ENCODE assay signal across 24 cellular contexts in genomic region chr20:46311039-46311650, GRCh38. TPM values are rescaled to one million over a fixed set of nuclear protein-coding genes. Genes with fewer than 3 reads are reported as not detected.
DNase-seq lines count a peak whose midpoint lies in the region; TF ChIP-seq lines count a peak whose summit lies in the region.
"Had no signal": no experiment of that assay in that cellular context is flagged by ENCODE, and none has a peak within 500 bp of the region (broad histone marks: within the 10 kb centered on the region; RNA-seq: fewer than 3 reads in every experiment).

No MANE protein-coding gene starts in this region.

- H3K27ac ChIP-seq in breast epithelium (no peak overlapping the region), adrenal gland (no peak overlapping the region)
- H3K27ac ChIP-seq: esophagus muscularis mucosa, Peyer's patch, SJSA1, skin epidermis, tibial artery had no signal

- DNase-seq in MCF 10A (ENCODE audit: unreplicated experiment) (peak; percentile 60), breast epithelium (ENCODE audit: low spot score in 2 of 2) (no peak), RPMI7951 (ENCODE audit: low read depth) (peak; percentile 42), foreskin fibroblast (peak; percentile 13 to 60), adrenal gland (no peak), NOMO-1 treated with DMSO at 0.1 percent for 48 hours (lab: John Stamatoyannopoulos, UW; ENCODE audit: unreplicated experiment) (no peak), NK-92 (lab: John Stamatoyannopoulos, UW; ENCODE audit: unreplicated experiment) (no peak), HEK293T (ENCODE audit: extremely low spot score) (no peak)
- DNase-seq: activated CD4-positive, alpha-beta T cell treated with anti-CD3 and anti-CD28 coated beads, Interleukin-2, amount 50 U/mL, for 4 hours; activated gamma-delta T cell treated with Interleukin-2 at 50 U/mL for 16 hours; amniotic stem cell; GDM1; nephron progenitor cell; Peyer's patch; stimulated activated CD4-positive, alpha-beta T cell treated with anti-CD3 and anti-CD28 coated beads, Interleukin-2, amount 100 ng/mL, for 48 hours; stimulated activated naive CD8-positive, alpha-beta T cell treated with anti-CD3 and anti-CD28 coated beads, Interleukin-15, Interleukin-2, amounts not matched to agents 100 U/mL and 50 U/mL, for 24 hours; T-helper 17 cell; tibial artery had no signal

- 9 to 26% (median 24%) methylated on average over 5 of the region's 5 CpGs for WGBS in adrenal gland, 4 donors

- POLR2A ChIA-PET in MCF 10A (lab: Yijun Ruan, JAX) (interaction anchor here (1.4 kb wide), 1 partner anchor 53 kb away, joined by 4 read pairs; no protein-coding TSS in a partner anchor), HEK293T (lab: Yijun Ruan, JAX) (no interaction called here)

- TF ChIP-seq CTCF in MCF 10A (IDR thresholded peaks at IDR 0.05; ENCODE audit: unreplicated experiment) (no peak), breast epithelium (IDR thresholded peaks at IDR 0.05) (no peak), foreskin fibroblast (IDR thresholded peaks at IDR 0.05; ENCODE audit: low read depth, low read length) (no peak), adrenal gland (IDR thresholded peaks at IDR 0.05) (no peak)

- H3K9me3 Mint-ChIP-seq in MCF 10A (ENCODE audit: unreplicated experiment), result no peaks in the 10 kb centered on the region
- H3K9me3 Mint-ChIP-seq: nephron progenitor cell had no signal

- peaks cover 83% of the 10 kb centered on the region for H3K27me3 Mint-ChIP-seq in MCF 10A (ENCODE audit: insufficient read depth, unreplicated experiment)

- peaks cover 13% of the 10 kb centered on the region for H3K4me1 Mint-ChIP-seq in MCF 10A (ENCODE audit: insufficient read depth, unreplicated experiment)

- no TSS peak for BruUV-seq in MCF 10A (replicated peaks; lab: Mats Ljungman, UMichigan)

- H3K4me3 Mint-ChIP-seq in MCF 10A (ENCODE audit: unreplicated experiment), result no peak overlapping the region

- intact Hi-C loops in MCF 10A (cut with micrococcal nuclease) (no loop called here), breast epithelium (cut with DNase I; ENCODE audit: low total_unique reads) (no loop called here), adrenal gland (cut with DNase I) (no loop called here)

- TF ChIP-seq POLR2A in breast epithelium (IDR thresholded peaks at IDR 0.05), result no peak
- no peak for TF ChIP-seq POLR2A in adrenal gland (IDR thresholded peaks at IDR 0.05)

- no peaks in the 10 kb centered on the region for H3K36me3 Mint-ChIP-seq in MCF 10A (ENCODE audit: insufficient read depth, unreplicated experiment)

- no peaks in the 10 kb centered on the region for H3K9me3 ChIP-seq in breast epithelium
- no peaks in the 10 kb centered on the region for H3K9me3 ChIP-seq in adrenal gland (replicated peaks in 1 of 3)
- H3K9me3 ChIP-seq: esophagus muscularis mucosa, Peyer's patch, SJSA1, tibial artery had no signal

- H3K27me3 ChIP-seq in breast epithelium (peaks cover 2 to 94% of the 10 kb centered on the region in 2 donors), adrenal gland (peaks cover 53% of the 10 kb centered on the region)

- no peak overlapping the region for H3K27ac Mint-ChIP-seq in MCF 10A (ENCODE audit: low read depth, unreplicated experiment)
- H3K27ac Mint-ChIP-seq: CD14-positive monocyte, nephron progenitor cell, T-helper 17 cell had no signal

- H3K4me3 ChIP-seq in breast epithelium, result no peak overlapping the region
- no peak overlapping the region for H3K4me3 ChIP-seq in foreskin fibroblast (ENCODE audit: low read depth in 1 of 2, low read length in 2 of 2)
- no peak overlapping the region for H3K4me3 ChIP-seq in adrenal gland
- H3K4me3 ChIP-seq: esophagus muscularis mucosa, Peyer's patch, SJSA1, tibial artery had no signal

- H3K36me3 ChIP-seq in breast epithelium, result no peaks in the 10 kb centered on the region
- no peaks in the 10 kb centered on the region for H3K36me3 ChIP-seq in adrenal gland (replicated peaks in 1 of 2)
- H3K36me3 ChIP-seq: esophagus muscularis mucosa, Peyer's patch, SJSA1, tibial artery, WERI-Rb-1 had no signal

- CTCF ChIA-PET in MCF 10A (lab: Yijun Ruan, JAX) (interaction anchor here (1.0 to 1.6 kb wide), 2 partner anchors 16 to 178 kb away, joined by 3 to 4 read pairs; no protein-coding TSS in a partner anchor), HEK293T (lab: Yijun Ruan, JAX) (interaction anchor here (1.0 kb wide), 1 partner anchor 14 kb away, joined by 4 read pairs; no protein-coding TSS in a partner anchor)

- H3K4me1 ChIP-seq in breast epithelium (peaks cover 3 to 13% of the 10 kb centered on the region in 2 donors), adrenal gland (replicated peaks in 1 of 2) (peaks cover 5 to 9% of the 10 kb centered on the region in 2 donors)

TF ChIP-seq in HEK293T, 16 proteins besides CTCF, POLR2A, EP300 and RAD21:
- TF ChIP-seq TARDBP (IDR thresholded peaks at IDR 0.05), result no peak
- TF ChIP-seq ZNF384 (IDR thresholded peaks at IDR 0.05), result no peak
- no peak for TF ChIP-seq FOXK2 (IDR thresholded peaks at IDR 0.05)
- TF ChIP-seq, protein P1, sequence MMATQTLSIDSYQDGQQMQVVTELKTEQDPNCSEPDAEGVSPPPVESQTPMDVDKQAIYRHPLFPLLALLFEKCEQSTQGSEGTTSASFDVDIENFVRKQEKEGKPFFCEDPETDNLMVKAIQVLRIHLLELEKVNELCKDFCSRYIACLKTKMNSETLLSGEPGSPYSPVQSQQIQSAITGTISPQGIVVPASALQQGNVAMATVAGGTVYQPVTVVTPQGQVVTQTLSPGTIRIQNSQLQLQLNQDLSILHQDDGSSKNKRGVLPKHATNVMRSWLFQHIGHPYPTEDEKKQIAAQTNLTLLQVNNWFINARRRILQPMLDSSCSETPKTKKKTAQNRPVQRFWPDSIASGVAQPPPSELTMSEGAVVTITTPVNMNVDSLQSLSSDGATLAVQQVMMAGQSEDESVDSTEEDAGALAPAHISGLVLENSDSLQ (IDR thresholded peaks at IDR 0.05), result no peak
- TF ChIP-seq LEF1 (IDR thresholded peaks at IDR 0.05; ENCODE audit: borderline replicate concordance), result no peak

RNA-seq across cellular contexts. Expression of gene CDH22, which starts 2.8 kb away (rescaled TPM):
- not detected in 2 replicates for total RNA-seq in MCF 10A (2022)
- under 1 TPM; 0.15 to 0.66 (median 0.16) TPM for total RNA-seq in breast epithelium
- total RNA-seq in RPMI7951 (2014; rRNA removed; shearing (Covaris generic)), result not detected in 2 replicates
- total RNA-seq in adrenal gland, result 1 to 10 TPM in 2 of 8 donors, under 1 TPM in 2, not detected in 4; 0.19 to 2.9 (median 1.2) TPM
- polyA plus RNA-seq in adrenal gland, result 1 to 10 TPM in 2 of 3 donors, under 1 TPM in 1; 0.77 to 2.3 (median 1.2) TPM
- total RNA-seq: Peyer's patch, SJSA1, T-helper 17 cell had no signal
- polyA plus RNA-seq: AG04450, CD14-positive monocyte had no signal

Comparison
In these comparisons a context has a peak if more than half of its experiments do, and no peak if none do; other contexts are left out.
1. DNase-seq: peak in MCF 10A (single experiment), RPMI7951 (single experiment) and foreskin fibroblast (2 of 2); none in breast epithelium (0 of 2), adrenal gland (0 of 7), NOMO-1 treated with DMSO at 0.1 percent for 48 hours (single experiment), NK-92 (single experiment) and HEK293T (single experiment).